Comparison of ENCODE assay signal across 1 cellular context in genomic region chr17:50094753-50095616, GRCh38.
TF ChIP-seq lines count a peak whose summit lies in the region.

PDK2 (plus strand) TSS chr17:50095351; CDS start chr17:50095436, 85 bp downstream.

TF ChIP-seq in GM12878, 131 proteins besides CTCF, POLR2A, EP300 and RAD21 (continued from another document and continues in another):
- no peak for TF ChIP-seq E2F4 (IDR thresholded peaks at IDR 0.05; ENCODE audit: low read depth, low read length)
- no peak for TF ChIP-seq SMC3 (IDR thresholded peaks at IDR 0.05; ENCODE audit: borderline replicate concordance, low read length)
- peak; percentile 96 for TF ChIP-seq RAD51 (IDR thresholded peaks at IDR 0.05)
- TF ChIP-seq CREB1 (IDR thresholded peaks at IDR 0.05; ENCODE audit: low read depth), result peak; percentile 67
- TF ChIP-seq NR2F1 (conservative IDR thresholded peaks at IDR 0.05), result 0 out of 2 replicates have a peak, but pooled peaks have one; percentile 15
- TF ChIP-seq IRF4 (IDR thresholded peaks at IDR 0.05; ENCODE audit: low read depth, low read length), result 0 out of 2 replicates have a peak, but pooled peaks have one; percentile 5
- TF ChIP-seq GATAD2B (conservative IDR thresholded peaks at IDR 0.05; ENCODE audit: low read depth), result peak; percentile 81
- peak; percentile 66; the same call in 1 of the 2 replicates for TF ChIP-seq SPI1 (IDR thresholded peaks at IDR 0.05; ENCODE audit: borderline replicate concordance, insufficient read depth, low read depth, low read length)
- TF ChIP-seq IRF3 (IDR thresholded peaks at IDR 0.05), result peak; percentile 91
- no peak for TF ChIP-seq KDM1A (IDR thresholded peaks at IDR 0.05; ENCODE audit: borderline replicate concordance)
- TF ChIP-seq IKZF2 (IDR thresholded peaks at IDR 0.05), result no peak; a peak in 3 of 4 replicates
- no peak for TF ChIP-seq PAX8 (IDR thresholded peaks at IDR 0.05)
- TF ChIP-seq RB1 (IDR thresholded peaks at IDR 0.05; ENCODE audit: borderline replicate concordance), result peak; percentile 62; the same call in 1 of the 2 replicates
- TF ChIP-seq BACH1 (IDR thresholded peaks at IDR 0.05; ENCODE audit: borderline replicate concordance), result peak; percentile 32; the same call in 1 of the 2 replicates
- TF ChIP-seq ATF3 (IDR thresholded peaks at IDR 0.05; ENCODE audit: borderline replicate concordance, extremely low read depth, low read depth, low read length), result peak; percentile 75; the same call in 1 of the 2 replicates
- no peak for TF ChIP-seq MTA3 (IDR thresholded peaks at IDR 0.05; ENCODE audit: borderline replicate concordance, low read length)
- TF ChIP-seq MEF2B (IDR thresholded peaks at IDR 0.05; ENCODE audit: partially characterized antibody, poor library complexity, severe bottlenecking), result peak; percentile 4
- TF ChIP-seq, protein P1, sequence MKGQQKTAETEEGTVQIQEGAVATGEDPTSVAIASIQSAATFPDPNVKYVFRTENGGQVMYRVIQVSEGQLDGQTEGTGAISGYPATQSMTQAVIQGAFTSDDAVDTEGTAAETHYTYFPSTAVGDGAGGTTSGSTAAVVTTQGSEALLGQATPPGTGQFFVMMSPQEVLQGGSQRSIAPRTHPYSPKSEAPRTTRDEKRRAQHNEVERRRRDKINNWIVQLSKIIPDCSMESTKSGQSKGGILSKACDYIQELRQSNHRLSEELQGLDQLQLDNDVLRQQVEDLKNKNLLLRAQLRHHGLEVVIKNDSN (IDR thresholded peaks at IDR 0.05; ENCODE audit: borderline replicate concordance, extremely low read length, insufficient read depth, low read depth, low read length), result peak; percentile 97
- peak; percentile 74 to 95; a peak in 3 of 4 replicates for TF ChIP-seq BHLHE40 (IDR thresholded peaks at IDR 0.05; ENCODE audit: borderline replicate concordance in 1 of 2, low read depth in 2 of 2, low read length in 1 of 2)
- no peak for TF ChIP-seq ZNF274 (IDR thresholded peaks at IDR 0.05; ENCODE audit: insufficient read depth, insufficient read length)
- TF ChIP-seq, protein P2, sequence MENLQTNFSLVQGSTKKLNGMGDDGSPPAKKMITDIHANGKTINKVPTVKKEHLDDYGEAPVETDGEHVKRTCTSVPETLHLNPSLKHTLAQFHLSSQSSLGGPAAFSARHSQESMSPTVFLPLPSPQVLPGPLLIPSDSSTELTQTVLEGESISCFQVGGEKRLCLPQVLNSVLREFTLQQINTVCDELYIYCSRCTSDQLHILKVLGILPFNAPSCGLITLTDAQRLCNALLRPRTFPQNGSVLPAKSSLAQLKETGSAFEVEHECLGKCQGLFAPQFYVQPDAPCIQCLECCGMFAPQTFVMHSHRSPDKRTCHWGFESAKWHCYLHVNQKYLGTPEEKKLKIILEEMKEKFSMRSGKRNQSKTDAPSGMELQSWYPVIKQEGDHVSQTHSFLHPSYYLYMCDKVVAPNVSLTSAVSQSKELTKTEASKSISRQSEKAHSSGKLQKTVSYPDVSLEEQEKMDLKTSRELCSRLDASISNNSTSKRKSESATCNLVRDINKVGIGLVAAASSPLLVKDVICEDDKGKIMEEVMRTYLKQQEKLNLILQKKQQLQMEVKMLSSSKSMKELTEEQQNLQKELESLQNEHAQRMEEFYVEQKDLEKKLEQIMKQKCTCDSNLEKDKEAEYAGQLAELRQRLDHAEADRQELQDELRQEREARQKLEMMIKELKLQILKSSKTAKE (IDR thresholded peaks at IDR 0.05; ENCODE audit: low read depth, poor library complexity, severe bottlenecking), result no peak
- no peak for TF ChIP-seq SMAD5 (IDR thresholded peaks at IDR 0.05; ENCODE audit: low read depth)
- TF ChIP-seq YBX1 (IDR thresholded peaks at IDR 0.05), result no peak
- TF ChIP-seq REST (IDR thresholded peaks at IDR 0.05; ENCODE audit: low read depth, low read length), result no peak
- no peak for TF ChIP-seq CBFB (IDR thresholded peaks at IDR 0.05; ENCODE audit: low read depth)
- TF ChIP-seq SUZ12 (IDR thresholded peaks at IDR 0.05; ENCODE audit: unreplicated experiment), result no peak
- no peak for TF ChIP-seq ZNF622 (IDR thresholded peaks at IDR 0.05)
- peak; percentile 31; the same call in 1 of the 2 replicates for TF ChIP-seq ATF7 (IDR thresholded peaks at IDR 0.05; ENCODE audit: low read depth)
- no peak for TF ChIP-seq ZNF207 (IDR thresholded peaks at IDR 0.05; ENCODE audit: borderline replicate concordance)
- TF ChIP-seq RBBP5 (conservative IDR thresholded peaks at IDR 0.05), result no peak
- no peak for TF ChIP-seq ETV6 (conservative IDR thresholded peaks at IDR 0.05 in 1 of 2, IDR thresholded peaks at IDR 0.05 in 1 of 2; ENCODE audit: borderline replicate concordance in 1 of 2, low read depth in 1 of 2)
- no peak for TF ChIP-seq SMARCA5 (IDR thresholded peaks at IDR 0.05)
- no peak for TF ChIP-seq PRDM15 (CRISPR knock-in tag; IDR thresholded peaks at IDR 0.05)
- TF ChIP-seq ZBTB4 (CRISPR knock-in tag; IDR thresholded peaks at IDR 0.05), result no peak
- peak; percentile 99 for TF ChIP-seq SP1 (IDR thresholded peaks at IDR 0.05; ENCODE audit: low read depth, low read length)
- no peak for TF ChIP-seq STAT1 (conservative IDR thresholded peaks at IDR 0.05)
- no peak for TF ChIP-seq BMI1 (IDR thresholded peaks at IDR 0.05; ENCODE audit: borderline replicate concordance)
- TF ChIP-seq SREBF2 (IDR thresholded peaks at IDR 0.05; ENCODE audit: low read length), result no peak
- TF ChIP-seq IKZF1 (conservative IDR thresholded peaks at IDR 0.05), result peak; percentile 62
- no peak for TF ChIP-seq JUND (IDR thresholded peaks at IDR 0.05; ENCODE audit: low read depth, low read length)
- TF ChIP-seq, protein P3, sequence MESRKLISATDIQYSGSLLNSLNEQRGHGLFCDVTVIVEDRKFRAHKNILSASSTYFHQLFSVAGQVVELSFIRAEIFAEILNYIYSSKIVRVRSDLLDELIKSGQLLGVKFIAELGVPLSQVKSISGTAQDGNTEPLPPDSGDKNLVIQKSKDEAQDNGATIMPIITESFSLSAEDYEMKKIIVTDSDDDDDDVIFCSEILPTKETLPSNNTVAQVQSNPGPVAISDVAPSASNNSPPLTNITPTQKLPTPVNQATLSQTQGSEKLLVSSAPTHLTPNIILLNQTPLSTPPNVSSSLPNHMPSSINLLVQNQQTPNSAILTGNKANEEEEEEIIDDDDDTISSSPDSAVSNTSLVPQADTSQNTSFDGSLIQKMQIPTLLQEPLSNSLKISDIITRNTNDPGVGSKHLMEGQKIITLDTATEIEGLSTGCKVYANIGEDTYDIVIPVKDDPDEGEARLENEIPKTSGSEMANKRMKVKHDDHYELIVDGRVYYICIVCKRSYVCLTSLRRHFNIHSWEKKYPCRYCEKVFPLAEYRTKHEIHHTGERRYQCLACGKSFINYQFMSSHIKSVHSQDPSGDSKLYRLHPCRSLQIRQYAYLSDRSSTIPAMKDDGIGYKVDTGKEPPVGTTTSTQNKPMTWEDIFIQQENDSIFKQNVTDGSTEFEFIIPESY (IDR thresholded peaks at IDR 0.05), result no peak
- no peak for TF ChIP-seq ZNF24 (IDR thresholded peaks at IDR 0.05)
- no peak for TF ChIP-seq PML (IDR thresholded peaks at IDR 0.05; ENCODE audit: low read length)
- no peak for TF ChIP-seq TARDBP (IDR thresholded peaks at IDR 0.05; ENCODE audit: borderline replicate concordance)
- TF ChIP-seq KAT2A (conservative IDR thresholded peaks at IDR 0.05; ENCODE audit: control insufficient read depth, low read depth, low read length), result no peak
- no peak for TF ChIP-seq CBX5 (IDR thresholded peaks at IDR 0.05; ENCODE audit: low read depth)
- TF ChIP-seq PAX5 (IDR thresholded peaks at IDR 0.05; ENCODE audit: borderline replicate concordance, low read depth, low read length), result peak; percentile 64
- TF ChIP-seq FOS (IDR thresholded peaks at IDR 0.05; ENCODE audit: borderline replicate concordance, extremely low read depth, insufficient read length), result peak; percentile 85
- TF ChIP-seq, protein P4, sequence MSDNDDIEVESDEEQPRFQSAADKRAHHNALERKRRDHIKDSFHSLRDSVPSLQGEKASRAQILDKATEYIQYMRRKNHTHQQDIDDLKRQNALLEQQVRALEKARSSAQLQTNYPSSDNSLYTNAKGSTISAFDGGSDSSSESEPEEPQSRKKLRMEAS (IDR thresholded peaks at IDR 0.05; ENCODE audit: low read depth, low read length), result peak; percentile 89
